In the genomic region with DNA sequence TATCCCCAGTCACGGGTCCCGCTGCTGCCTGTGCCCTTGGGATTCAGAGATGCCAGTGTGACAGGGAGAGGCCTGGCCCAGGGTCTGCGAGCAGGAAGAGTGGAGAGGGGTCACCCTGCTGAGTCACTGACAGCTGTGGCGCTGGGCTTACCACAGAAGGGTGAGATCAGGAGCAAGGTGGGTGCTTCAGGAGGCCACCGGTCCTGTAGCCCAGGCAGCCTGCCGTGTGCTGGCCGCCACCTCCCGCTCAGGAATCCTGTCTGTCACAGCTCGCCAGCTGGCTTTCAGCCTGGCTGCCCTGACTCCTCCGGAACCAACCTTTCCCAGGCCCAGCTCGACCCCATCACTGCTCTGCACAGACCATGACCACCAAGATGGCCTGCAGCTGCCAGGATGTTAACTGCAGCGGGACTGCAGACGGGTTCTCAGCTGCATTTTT, we compare ENCODE assay signal across 1 cellular context.
TF ChIP-seq lines count a peak whose summit lies in the region.

No MANE protein-coding gene starts in this region.

TF ChIP-seq in H1, 55 proteins besides CTCF, POLR2A, EP300 and RAD21:
- peak; percentile 48; the same call in 1 of the 2 replicates for TF ChIP-seq POLR2AphosphoS5 (IDR thresholded peaks at IDR 0.05; ENCODE audit: low read depth, low read length)
- TF ChIP-seq EGR1 (IDR thresholded peaks at IDR 0.05; ENCODE audit: borderline replicate concordance, low read depth, low read length) = no peak
